In the genomic region with DNA sequence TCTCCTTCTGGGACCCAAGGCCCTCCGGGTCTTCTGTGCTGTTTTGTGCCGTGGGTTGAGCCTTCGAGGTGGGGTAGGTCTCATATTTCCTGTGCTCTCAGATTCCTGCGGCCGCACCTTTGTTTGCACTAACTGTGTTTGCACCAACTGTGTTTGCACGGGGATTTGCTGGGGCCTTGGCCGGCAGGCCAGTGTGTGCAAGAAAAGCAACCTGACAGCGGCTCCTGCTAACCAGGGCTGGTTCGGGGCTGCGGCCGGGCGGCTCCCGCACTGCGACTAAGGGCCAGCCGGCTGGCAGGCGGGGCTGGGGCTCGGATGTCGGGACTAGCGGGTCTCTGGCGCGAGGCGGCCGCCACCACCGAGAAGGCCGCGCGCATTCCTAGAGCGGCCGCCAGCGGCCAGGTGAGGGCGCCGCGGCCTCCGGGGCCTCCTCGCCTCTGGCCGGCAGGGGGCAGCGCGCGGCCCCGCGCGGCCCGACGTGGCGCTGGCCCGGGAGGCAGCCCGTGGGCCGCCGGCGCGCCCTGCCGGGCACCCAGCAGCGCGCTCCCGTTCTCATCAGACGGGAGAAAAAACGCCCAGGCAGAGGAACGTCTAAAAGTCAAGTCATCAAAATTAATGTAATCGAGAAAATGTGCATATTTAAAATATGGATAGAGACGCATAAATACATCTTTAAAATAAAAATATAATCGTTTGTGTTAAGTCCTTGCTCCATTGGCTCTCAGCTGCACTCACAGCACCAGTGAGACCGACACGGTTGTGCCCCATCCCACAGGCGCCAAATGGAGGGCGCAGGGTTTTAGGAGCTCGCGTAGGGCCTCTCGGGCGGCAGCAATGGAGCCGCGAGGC, we compare ENCODE assay signal across 8 cellular contexts. TPM values are rescaled to one million over a fixed set of nuclear protein-coding genes. Genes with fewer than 3 reads are reported as not detected.
DNase-seq lines count a peak whose midpoint lies in the region; ATAC-seq and TF ChIP-seq lines count a peak whose summit lies in the region.

No MANE protein-coding gene starts in this region.

- H3K9me3 ChIP-seq in MG63 (no peaks in the 10 kb centered on the region), SK-N-SH (no peaks in the 10 kb centered on the region), left ventricle myocardium inferior (replicated peaks) (no peaks in the 10 kb centered on the region)

- H4K20me1 ChIP-seq in SK-N-SH (ENCODE audit: insufficient read depth): no peaks in the 10 kb centered on the region

- H3K4me3 Mint-ChIP-seq in activated naive CD8-positive, alpha-beta T cell treated with anti-CD3 and anti-CD28 coated beads, Interleukin-2, amount 10 ng/mL, durations not matched to agents 7 days and 5 days: peak overlapping the region; percentile 74

- intact Hi-C loops in left ventricle myocardium inferior (cut with micrococcal nuclease): loop anchor here (5.0 kb wide), 1 partner anchor 75 kb away; the partner anchor contains the start of gene ZNF746

- H3K4me1 ChIP-seq in SK-N-SH (ENCODE audit: control insufficient read depth in 1 of 2, insufficient read depth in 2 of 2, low read depth in 1 of 2, low read length in 1 of 2) (peaks cover 0 to 3% of the 10 kb centered on the region in 2 experiments; a peak in 1 of 4 replicates), left ventricle myocardium inferior (peaks cover 17% of the 10 kb centered on the region)

- H3F3A ChIP-seq in SK-N-SH (replicated peaks; ENCODE audit: insufficient read depth): peaks cover 2% of the 10 kb centered on the region

- DNase-seq in GM06990 (ENCODE audit: extremely low read depth, insufficient read length) (peak; percentile 89), H7 (peak; percentile 99), MG63 (peak; percentile 64), SK-N-SH (peak; percentile 99), left ventricle myocardium inferior (peak; percentile 60), retinal pigment epithelial cell (ENCODE audit: low read depth) (no peak), middle frontal gyrus (ENCODE audit: extremely low spot score, low spot score) (no peak)
- DNase-seq in activated naive CD8-positive, alpha-beta T cell treated with anti-CD3 and anti-CD28 coated beads, Interleukin-2, amount 10 ng/mL, durations not matched to agents 7 days and 5 days: peak; percentile 89

- 33% methylated on average over 57 of the region's 71 CpGs for WGBS in SK-N-SH (ENCODE audit: low lambda C conversion rate)

- H3K9me2 ChIP-seq in SK-N-SH: no peaks in the 10 kb centered on the region

- no peaks in the 10 kb centered on the region for H3K36me3 Mint-ChIP-seq in activated naive CD8-positive, alpha-beta T cell treated with anti-CD3 and anti-CD28 coated beads, Interleukin-2, amount 10 ng/mL, durations not matched to agents 7 days and 5 days

- H3K9me3 Mint-ChIP-seq in activated naive CD8-positive, alpha-beta T cell treated with anti-CD3 and anti-CD28 coated beads, Interleukin-2, amount 10 ng/mL, durations not matched to agents 7 days and 5 days: no peaks in the 10 kb centered on the region

- no peaks in the 10 kb centered on the region for H3K79me2 ChIP-seq in SK-N-SH (ENCODE audit: insufficient read depth)

- CTCF ChIA-PET in SK-N-SH (lab: Yijun Ruan, JAX): interaction anchor here (0.6 to 2.4 kb wide), 24 partner anchors 10 to 322 kb away, joined by 3 to 11 read pairs (median 4); partner anchors contain the start of genes ZNF282, ZNF398 and ZNF783

- H3K4me2 ChIP-seq in SK-N-SH: no peak overlapping the region

- H3K4me3 ChIP-seq in GM06990 (replicated peaks; ENCODE audit: low read depth, low read length) (peak overlapping the region; percentile 59), H7 (ENCODE audit: insufficient read depth, low read depth, low read length) (peak overlapping the region; percentile 54), MG63 (peak overlapping the region; percentile 41), SK-N-SH (ENCODE audit: low read depth in 2 of 2, low read length in 1 of 2) (peak overlapping the region; percentile 35 to 40; a peak in 3 of 4 replicates), left ventricle myocardium inferior (peak overlapping the region; percentile 68), retinal pigment epithelial cell (ENCODE audit: low read length) (peak overlapping the region; percentile 52)

- H3K27ac ChIP-seq in SK-N-SH (ENCODE audit: low read depth in 2 of 2, low read length in 1 of 2) (no peak overlapping the region), left ventricle myocardium inferior (replicated peaks) (peak overlapping the region; percentile 42)

- POLR2A ChIA-PET in SK-N-SH (lab: Yijun Ruan, JAX): no interaction called here
- POLR2A ChIA-PET in activated naive CD8-positive, alpha-beta T cell treated with anti-CD3 and anti-CD28 coated beads, Interleukin-2, amount 10 ng/mL, durations not matched to agents 7 days and 5 days (lab: Charles Lee): interaction anchor here (0.7 to 1.6 kb wide), 5 partner anchors 33 to 202 kb away, joined by 3 to 5 read pairs (median 4); partner anchors contain the start of gene ZNF783

- TF ChIP-seq EP300 in SK-N-SH (IDR thresholded peaks at IDR 0.05; ENCODE audit: borderline replicate concordance in 1 of 2, low read depth in 1 of 2, low read length in 1 of 2): no peak

- no peaks in the 10 kb centered on the region for H3K36me3 ChIP-seq in GM06990 (ENCODE audit: control insufficient read depth, insufficient read depth, low read length)
- H3K36me3 ChIP-seq in H7 (replicated peaks; ENCODE audit: control insufficient read depth, insufficient read depth, low read length): no peaks in the 10 kb centered on the region
- H3K36me3 ChIP-seq in MG63: no peaks in the 10 kb centered on the region
- H3K36me3 ChIP-seq in SK-N-SH (replicated peaks in 1 of 2; ENCODE audit: control insufficient read depth in 1 of 2, insufficient read depth in 2 of 2, low read length in 1 of 2): peaks cover 5 to 8% of the 10 kb centered on the region in 2 experiments
- H3K36me3 ChIP-seq in left ventricle myocardium inferior: no peaks in the 10 kb centered on the region

- H3K27ac Mint-ChIP-seq in activated naive CD8-positive, alpha-beta T cell treated with anti-CD3 and anti-CD28 coated beads, Interleukin-2, amount 10 ng/mL, durations not matched to agents 7 days and 5 days: peak overlapping the region; percentile 76

- TF ChIP-seq RAD21 in SK-N-SH (IDR thresholded peaks at IDR 0.05; ENCODE audit: low read length): peak; percentile 42

- no peaks in the 10 kb centered on the region for H3K27me3 ChIP-seq in GM06990 (replicated peaks; ENCODE audit: control insufficient read depth, insufficient read depth, low read length)
- H3K27me3 ChIP-seq in H7 (ENCODE audit: control insufficient read depth, insufficient read depth, low read length): peaks cover 2% of the 10 kb centered on the region; the same call in 1 of the 2 replicates
- no peaks in the 10 kb centered on the region for H3K27me3 ChIP-seq in MG63
- no peaks in the 10 kb centered on the region for H3K27me3 ChIP-seq in SK-N-SH (ENCODE audit: insufficient read depth)
- no peaks in the 10 kb centered on the region for H3K27me3 ChIP-seq in left ventricle myocardium inferior (ENCODE audit: low read depth)

- no peaks in the 10 kb centered on the region for H3K4me1 Mint-ChIP-seq in activated naive CD8-positive, alpha-beta T cell treated with anti-CD3 and anti-CD28 coated beads, Interleukin-2, amount 10 ng/mL, durations not matched to agents 7 days and 5 days

- H3K9ac ChIP-seq in SK-N-SH: no peak overlapping the region

- TF ChIP-seq CTCF in GM06990 (IDR thresholded peaks at IDR 0.05; ENCODE audit: insufficient read depth, low read length, poor library complexity, severe bottlenecking) (peak; percentile 36), SK-N-SH (IDR thresholded peaks at IDR 0.05) (peak; percentile 39), left ventricle myocardium inferior (IDR thresholded peaks at IDR 0.05; ENCODE audit: borderline replicate concordance) (peak; percentile 68), retinal pigment epithelial cell (conservative IDR thresholded peaks at IDR 0.05; ENCODE audit: low read depth, low read length) (peak; percentile 50)

- ATAC-seq in activated naive CD8-positive, alpha-beta T cell treated with anti-CD3 and anti-CD28 coated beads, Interleukin-2, amount 10 ng/mL, durations not matched to agents 7 days and 5 days (ENCODE audit: low read depth): peak; percentile 97

- peaks cover 12% of the 10 kb centered on the region for H3K27me3 Mint-ChIP-seq in activated naive CD8-positive, alpha-beta T cell treated with anti-CD3 and anti-CD28 coated beads, Interleukin-2, amount 10 ng/mL, durations not matched to agents 7 days and 5 days

- peak overlapping the region; percentile 79; the same call in 1 of the 2 replicates for H2AFZ ChIP-seq in SK-N-SH (ENCODE audit: low read depth)

TF ChIP-seq in SK-N-SH, 30 proteins besides CTCF, POLR2A, EP300 and RAD21 (continues in another document):
- TF ChIP-seq REST (IDR thresholded peaks at IDR 0.05; ENCODE audit: low read depth, low read length): no peak

RNA-seq across cellular contexts. Expression of gene ZNF777, which starts 38.6 kb away (rescaled TPM):
- 9.0 and 12.1 TPM in 2 replicates for total RNA-seq in H7 (2014; rRNA removed; shearing (Covaris generic))
- 10.1 and 14.8 TPM in 2 replicates for total RNA-seq in MG63 (2014; rRNA removed; shearing (Covaris generic); ENCODE audit: low replicate concordance)
- polyA plus RNA-seq in SK-N-SH (2012; rRNA removed): 5.6 and 6.2 TPM in 2 replicates
- 4.2 and 5.1 TPM in 2 replicates for polyA plus RNA-seq in SK-N-SH (2012; cell fraction: cytosol; rRNA removed)
- polyA plus RNA-seq in SK-N-SH (2012; cell fraction: nucleus; rRNA removed): 5.2 and 7.3 TPM in 2 replicates
- total RNA-seq in activated naive CD8-positive, alpha-beta T cell treated with anti-CD3 and anti-CD28 coated beads, Interleukin-2, amount 10 ng/mL, durations not matched to agents 7 days and 5 days: 10 to 100 TPM; 14.1 to 14.9 TPM
- 7.2 TPM for total RNA-seq in left ventricle myocardium inferior

Comparison
In these comparisons a context has a peak if more than half of its experiments do, and no peak if none do; other contexts are left out.
1. DNase-seq: peak in GM06990 (single experiment), H7 (single experiment), MG63 (single experiment), SK-N-SH (single experiment), activated naive CD8-positive, alpha-beta T cell treated with anti-CD3 and anti-CD28 coated beads, Interleukin-2, amount 10 ng/mL, durations not matched to agents 7 days and 5 days (single experiment) and left ventricle myocardium inferior (single experiment); none in retinal pigment epithelial cell (single experiment) and middle frontal gyrus (single experiment).
2. Peak in every context shown above with its lines, with median percentiles within 50 percentile points of each other: H3K4me3 ChIP-seq and CTCF ChIP-seq.